8 cellular contexts compared by ENCODE assay signal in the genomic region with DNA sequence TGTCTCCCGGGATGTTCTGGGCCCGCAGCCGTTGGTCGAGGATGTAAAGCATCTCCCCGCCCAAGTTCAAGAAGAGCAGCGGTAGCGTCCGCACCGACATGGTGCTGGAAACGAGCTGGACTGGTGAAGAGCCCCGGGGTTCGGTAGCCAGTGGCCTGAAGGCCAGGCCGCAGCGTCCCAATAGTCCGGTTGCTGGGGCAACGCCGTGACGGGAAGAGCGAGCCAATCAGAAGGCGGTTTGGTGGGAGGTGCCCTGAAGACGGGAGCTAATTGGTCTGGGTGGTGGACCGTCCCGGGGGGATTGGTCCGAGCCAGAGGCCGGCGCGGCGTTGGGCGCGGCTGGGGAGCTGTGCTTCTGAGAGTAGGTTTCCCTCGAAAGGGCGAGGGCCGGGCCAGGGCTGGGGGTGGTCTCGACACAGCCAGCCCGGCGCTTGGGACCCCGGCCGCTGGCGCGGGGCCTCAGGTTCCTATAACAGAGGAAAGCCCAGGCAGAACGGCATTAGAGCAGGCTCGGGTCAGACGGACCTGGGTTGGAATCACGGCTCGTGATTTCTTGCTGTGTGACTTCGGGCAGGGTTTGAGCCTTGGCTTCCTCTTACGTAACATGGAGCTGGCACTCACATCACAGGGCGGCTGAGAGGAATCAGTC. TPM values are rescaled to one million over a fixed set of nuclear protein-coding genes. Genes with fewer than 3 reads are reported as not detected.
DNase-seq lines count a peak whose midpoint lies in the region; ATAC-seq and TF ChIP-seq lines count a peak whose summit lies in the region.

A gene with protein sequence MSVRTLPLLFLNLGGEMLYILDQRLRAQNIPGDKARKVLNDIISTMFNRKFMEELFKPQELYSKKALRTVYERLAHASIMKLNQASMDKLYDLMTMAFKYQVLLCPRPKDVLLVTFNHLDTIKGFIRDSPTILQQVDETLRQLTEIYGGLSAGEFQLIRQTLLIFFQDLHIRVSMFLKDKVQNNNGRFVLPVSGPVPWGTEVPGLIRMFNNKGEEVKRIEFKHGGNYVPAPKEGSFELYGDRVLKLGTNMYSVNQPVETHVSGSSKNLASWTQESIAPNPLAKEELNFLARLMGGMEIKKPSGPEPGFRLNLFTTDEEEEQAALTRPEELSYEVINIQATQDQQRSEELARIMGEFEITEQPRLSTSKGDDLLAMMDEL (minus strand): TSS at position 182 of the 649 bp plus-strand sequence. CDS start 82 bp downstream, at position 100.

- intact Hi-C loops in natural killer cell (cut with micrococcal nuclease) = loop anchor here (1.0 kb wide), 1 partner anchor 14 kb away; a partner anchor contains a TSS

- H3K4me3 Mint-ChIP-seq in natural killer cell = peak within 1 kb of the TSS; percentile 88

- H2AFZ ChIP-seq in Karpas-422 (ENCODE audit: low read length) = peak within 1 kb of the TSS; percentile 96

- peak within 1 kb of the TSS; percentile 66 for H3K27ac ChIP-seq in Karpas-422 (ENCODE audit: low read length)
- peak within 1 kb of the TSS; percentile 88 for H3K27ac ChIP-seq in RWPE1

- peak within 1 kb of the TSS; percentile 89 for H3K9ac ChIP-seq in Karpas-422 (ENCODE audit: low read length)

- H3K9me2 ChIP-seq in Karpas-422 (replicated peaks; ENCODE audit: insufficient read depth, low read length) = no peaks in the 10 kb centered on the region

- no peaks in the 10 kb centered on the region for H3K27me3 ChIP-seq in Karpas-422 (ENCODE audit: low read length)

- peaks cover 2% of the 10 kb centered on the region for H3K36me3 ChIP-seq in Karpas-422 (ENCODE audit: insufficient read depth, low read length)

- no peaks in the 10 kb centered on the region for H4K20me1 ChIP-seq in Karpas-422 (ENCODE audit: insufficient read depth, low read depth, low read length)

- no peaks in the 10 kb centered on the region for H3K79me2 ChIP-seq in Karpas-422 (ENCODE audit: low read length)

- H3K9me3 Mint-ChIP-seq in natural killer cell = no peaks in the 10 kb centered on the region

- TF ChIP-seq CTCF in RWPE1 (conservative IDR thresholded peaks at IDR 0.05; ENCODE audit: low read depth) = no peak
- no peak for TF ChIP-seq CTCF in fibroblast of pulmonary artery (IDR thresholded peaks at IDR 0.05; ENCODE audit: low read length, missing control alignments)
- no peak for TF ChIP-seq CTCF in natural killer cell (IDR thresholded peaks at IDR 0.05)

- H3K4me3 ChIP-seq in Karpas-422 (ENCODE audit: low read length) = peak within 1 kb of the TSS; percentile 92
- H3K4me3 ChIP-seq in fibroblast of pulmonary artery (replicated peaks; ENCODE audit: low read depth, low read length) = peak within 1 kb of the TSS; percentile 76

- POLR2A ChIA-PET in RWPE1 (lab: Yijun Ruan, JAX; ENCODE audit: low non-redundant PET) = interaction anchor here (0.6 to 1.3 kb wide), 4 partner anchors 10 to 234 kb away, joined by 3 to 7 read pairs (median 4); a partner anchor contains a TSS

- CTCF ChIA-PET in RWPE1 (lab: Yijun Ruan, JAX) = interaction anchor here (0.6 to 0.7 kb wide), 3 partner anchors 17 to 308 kb away, joined by 3 to 4 read pairs (median 3); no protein-coding TSS in a partner anchor

- peaks cover 17% of the 10 kb centered on the region for H3K4me1 ChIP-seq in Karpas-422 (ENCODE audit: low read length)

- peak within 1 kb of the TSS; percentile 90 for H3K4me2 ChIP-seq in Karpas-422 (ENCODE audit: low read depth, low read length, poor library complexity, severe bottlenecking)

- ATAC-seq in GM21737 (IDR thresholded peaks at IDR 0.05; ENCODE audit: unreplicated experiment) = peak; percentile 95
- ATAC-seq in natural killer cell = peak; percentile 97 to 99 (median 98)

- peak within 1 kb of the TSS; percentile 87 to 96 for H3K27ac Mint-ChIP-seq in natural killer cell

- no peaks in the 10 kb centered on the region for H3K27me3 Mint-ChIP-seq in natural killer cell (ENCODE audit: low read depth in 2 of 2)

- no peaks in the 10 kb centered on the region for H3K36me3 Mint-ChIP-seq in natural killer cell

- H3K4me1 Mint-ChIP-seq in natural killer cell = peaks cover 14 to 19% of the 10 kb centered on the region in 2 donors

- DNase-seq in DMS79 (lab: John Stamatoyannopoulos, UW) = peak; percentile 89
- peak; percentile 97 for DNase-seq in Karpas-422
- peak; percentile 100 for DNase-seq in RWPE1 (ENCODE audit: low spot score)
- peak; percentile 94 for DNase-seq in activated effector memory CD4-positive, alpha-beta T cell treated with anti-CD3 and anti-CD28 coated beads, Interleukin-2, amount 50 U/mL, for 16 hours
- DNase-seq in fibroblast of pulmonary artery (ENCODE audit: low read depth) = peak; percentile 98
- peak; percentile 85 for DNase-seq in natural killer cell
- DNase-seq in stimulated activated naive CD4-positive, alpha-beta T cell (lab: John Stamatoyannopoulos, UW) = peak; percentile 63 to 84 (median 81)

- H3K9me3 ChIP-seq in Karpas-422 (ENCODE audit: low read length) = no peaks in the 10 kb centered on the region

RNA-seq across cellular contexts. Expression of the gene that starts here (rescaled TPM):
- 11.8 and 15.0 TPM in 2 replicates for total RNA-seq in Karpas-422 (2014; rRNA removed; shearing (Covaris generic); ENCODE audit: low replicate concordance)
- total RNA-seq in natural killer cell = 1 to 10 TPM in 1 of 3 donors, not detected in 2; 2.3 TPM

Comparison
In these comparisons a context has a peak if more than half of its experiments do, and no peak if none do; other contexts are left out.
1. Peak in every context shown above with its lines: DNase-seq, ATAC-seq, H3K4me3 ChIP-seq and H3K27ac ChIP-seq.